ENCODE assay signal across 1 cellular context in genomic region chr7:150411606-150412005, GRCh38.
TF ChIP-seq lines count a peak whose summit lies in the region.

No MANE protein-coding gene starts in this region.

TF ChIP-seq in K562, 482 proteins besides CTCF, POLR2A, EP300 and RAD21:
- peak; percentile 18 for TF ChIP-seq RBBP5 (IDR thresholded peaks at IDR 0.05; ENCODE audit: borderline replicate concordance, insufficient read depth, low read length, poor library complexity, severe bottlenecking)
- no peak for TF ChIP-seq CTBP1 (IDR thresholded peaks at IDR 0.05; ENCODE audit: borderline replicate concordance)
- TF ChIP-seq HDGF (IDR thresholded peaks at IDR 0.05) = no peak
- TF ChIP-seq E2F4 (CRISPR knock-in tag; IDR thresholded peaks at IDR 0.05; ENCODE audit: low read depth) = 0 out of 2 replicates have a peak, but pooled peaks have one; percentile 16
- no peak for TF ChIP-seq CBX8 (IDR thresholded peaks at IDR 0.05; ENCODE audit: borderline replicate concordance, extremely low read depth, low read depth, low read length, poor library complexity, severe bottlenecking)
- no peak for TF ChIP-seq SNAPC5 (CRISPR knock-in tag; IDR thresholded peaks at IDR 0.05)
- no peak for TF ChIP-seq STAT6 (CRISPR knock-in tag; IDR thresholded peaks at IDR 0.05)
- TF ChIP-seq ZNF316 (IDR thresholded peaks at IDR 0.05) = peak; percentile 10; the same call in 1 of the 2 replicates
- TF ChIP-seq HDAC2 (IDR thresholded peaks at IDR 0.05) = no peak
- no peak for TF ChIP-seq BMI1 (IDR thresholded peaks at IDR 0.05; ENCODE audit: low read length)
- TF ChIP-seq ZNF280A (IDR thresholded peaks at IDR 0.05; ENCODE audit: low read depth, partially characterized antibody) = no peak
